Comparison of ENCODE assay signal across 8 cellular contexts in genomic region chr17:29590979-29591736, GRCh38. TPM values are rescaled to one million over a fixed set of nuclear protein-coding genes. Genes with fewer than 3 reads are reported as not detected.
DNase-seq lines count a peak whose midpoint lies in the region; ATAC-seq, FAIRE-seq and TF ChIP-seq lines count a peak whose summit lies in the region.

No MANE protein-coding gene starts in this region.

- H3K9me1 ChIP-seq in keratinocyte (ENCODE audit: control insufficient read depth, extremely low read depth, insufficient read depth, low read length) = peaks cover 4% of the 10 kb centered on the region

- TF ChIP-seq CTCF in Peyer's patch (IDR thresholded peaks at IDR 0.05) (no peak), brain (conservative IDR thresholded peaks at IDR 0.05) (no peak), keratinocyte (optimal IDR thresholded peaks at IDR 0.05 in 1 of 3, IDR thresholded peaks at IDR 0.05 in 1 of 3, conservative IDR thresholded peaks at IDR 0.05 in 1 of 3; ENCODE audit: extremely low read depth in 1 of 3, insufficient read depth in 2 of 3, low read length in 3 of 3) (no peak)

- H3K9me3 ChIP-seq in HAP-1 (no peaks in the 10 kb centered on the region), Peyer's patch (no peaks in the 10 kb centered on the region), keratinocyte (ENCODE audit: control insufficient read depth, low read depth, low read length) (no peaks in the 10 kb centered on the region)

- peak overlapping the region; percentile 71 for H3K9ac ChIP-seq in keratinocyte (ENCODE audit: control insufficient read depth, extremely low read depth, insufficient read depth, low read length)

- dilution Hi-C loops in keratinocyte (cut with MboI; ENCODE audit: extremely low pct_ligation_motif_present, low sequenced_read_pairs) = no loop called here

- in situ Hi-C loops in HAP-1 (cut with MboI; ENCODE audit: low sequenced_read_pairs) = no loop called here

- H3K9me3 Mint-ChIP-seq in brain = no peaks in the 10 kb centered on the region

- no peak for TF ChIP-seq POLR2A in Peyer's patch (IDR thresholded peaks at IDR 0.05)

- H3K27ac ChIP-seq in Peyer's patch (peak overlapping the region; percentile 19 to 90 (median 83)), keratinocyte (ENCODE audit: control insufficient read depth, insufficient read depth, low read length) (peak overlapping the region; percentile 68)

- H3K4me2 ChIP-seq in keratinocyte (ENCODE audit: control insufficient read depth, extremely low read depth, insufficient read depth, low read depth, low read length) = peak overlapping the region; percentile 88

- DNase-seq in AML-193 (lab: John Stamatoyannopoulos, UW) = peak; percentile 51 to 63
- DNase-seq in HAP-1 (ENCODE audit: low spot score in 2 of 2) = peak; percentile 65 to 80
- peak in 2 of 3 donors; percentile 53 to 68 for DNase-seq in Peyer's patch
- DNase-seq in keratinocyte (ENCODE audit: low read depth, low spot score) = no peak
- peak; percentile 51 to 55 for DNase-seq in stimulated activated CD4-positive, alpha-beta T cell treated with anti-CD3 and anti-CD28 coated beads, Interleukin-4, amount 100 ng/mL, for 4 hours
- no peak for DNase-seq in pons (ENCODE audit: low spot score)

- peak overlapping the region; percentile 85 to 92 (median 86) for H3K4me3 Mint-ChIP-seq in brain

- H3K27ac Mint-ChIP-seq in brain = peak overlapping the region; percentile 93 to 97 (median 94)

- peak overlapping the region; percentile 11 for H2AFZ ChIP-seq in keratinocyte (ENCODE audit: control insufficient read depth, low read length)

- H3K4me1 ChIP-seq in HAP-1 = peaks cover 38% of the 10 kb centered on the region
- peaks cover 9 to 58% (median 46%) of the 10 kb centered on the region in 4 donors for H3K4me1 ChIP-seq in Peyer's patch
- peaks cover 66% of the 10 kb centered on the region for H3K4me1 ChIP-seq in keratinocyte (ENCODE audit: control insufficient read depth, extremely low read depth, insufficient read depth, low read length)

- FAIRE-seq in keratinocyte (lab: Jason Lieb, UNC) = no peak

- H3K27me3 Mint-ChIP-seq in brain = peaks cover 8% of the 10 kb centered on the region

- H3K36me3 Mint-ChIP-seq in brain = no peaks in the 10 kb centered on the region

- H4K20me1 ChIP-seq in keratinocyte (ENCODE audit: control insufficient read depth, extremely low read depth, insufficient read depth, low read length) = peaks cover 11% of the 10 kb centered on the region

- H3K27me3 ChIP-seq in HAP-1 (ENCODE audit: low read depth) = no peaks in the 10 kb centered on the region
- no peaks in the 10 kb centered on the region for H3K27me3 ChIP-seq in Peyer's patch
- no peaks in the 10 kb centered on the region for H3K27me3 ChIP-seq in keratinocyte (ENCODE audit: control insufficient read depth, extremely low read depth, insufficient read depth, low read length)

- peaks cover 40% of the 10 kb centered on the region for H3K79me2 ChIP-seq in keratinocyte (ENCODE audit: control insufficient read depth, insufficient read depth, low read length)

- peaks cover 78% of the 10 kb centered on the region for H3K4me1 Mint-ChIP-seq in brain

- no peaks in the 10 kb centered on the region; the same call in 1 of the 2 replicates for H3K36me3 ChIP-seq in HAP-1 (replicated peaks)
- no peaks in the 10 kb centered on the region for H3K36me3 ChIP-seq in Peyer's patch
- no peaks in the 10 kb centered on the region for H3K36me3 ChIP-seq in keratinocyte (ENCODE audit: control insufficient read depth in 2 of 2, extremely low read depth in 1 of 2, insufficient read depth in 2 of 2, low read length in 2 of 2)

- peak overlapping the region; percentile 38 for H3K4me3 ChIP-seq in HAP-1
- peak overlapping the region; percentile 8 to 91 (median 26) for H3K4me3 ChIP-seq in Peyer's patch
- peak overlapping the region in 2 of 3 experiments; percentile 25 to 44 for H3K4me3 ChIP-seq in keratinocyte (ENCODE audit: control insufficient read depth in 2 of 3, extremely low read depth in 1 of 3, insufficient read depth in 2 of 3, low read depth in 1 of 3, low read length in 3 of 3)

- no peak for ATAC-seq in GM18861 (IDR thresholded peaks at IDR 0.05; ENCODE audit: unreplicated experiment)

RNA-seq across cellular contexts. Expression of gene GIT1, which starts 1.7 kb away (rescaled TPM):
- 10 to 100 TPM; 31.9 to 66.7 (median 52.6) TPM for total RNA-seq in Peyer's patch
- polyA plus RNA-seq in brain (ENCODE audit: insufficient read depth, low read depth, low replicate concordance) (94.7 TPM), keratinocyte (35.9 to 42.7 TPM (median 37.9 TPM) in 3 replicates)
- 34.5 TPM for polyA plus RNA-seq in keratinocyte (2011; ENCODE audit: low read depth)
- polyA plus RNA-seq in keratinocyte (2011; cell fraction: cytosol; rRNA removed) = 26.3 and 43.3 TPM in 2 replicates
- 55.9 and 64.8 TPM in 2 replicates for polyA plus RNA-seq in keratinocyte (2011; cell fraction: nucleus; rRNA removed)
- polyA plus RNA-seq in keratinocyte (2012; ENCODE audit: low replicate concordance) = 28.3 and 36.4 TPM in 2 replicates
- 43.0 to 93.0 TPM (median 49.5 TPM) in 3 replicates for polyA minus RNA-seq in keratinocyte
- polyA minus RNA-seq in keratinocyte (2011; cell fraction: cytosol; rRNA and poly(A)+ RNA removed) = 58.7 TPM
- 36.5 and 45.9 TPM in 2 replicates for polyA minus RNA-seq in keratinocyte (2011; cell fraction: nucleus; rRNA and poly(A)+ RNA removed)

RNA-seq across cellular contexts. Expression of gene ANKRD13B, which starts 1.8 kb away (rescaled TPM):
- total RNA-seq in Peyer's patch = 10 to 100 TPM in 1 of 4 donors, 1 to 10 TPM in 3; 4.2 to 14.9 (median 8.3) TPM
- polyA plus RNA-seq in brain (ENCODE audit: insufficient read depth, low read depth, low replicate concordance) (28.2 TPM), keratinocyte (3.7 to 6.5 TPM (median 5.0 TPM) in 3 replicates)
- polyA plus RNA-seq in keratinocyte (2011; ENCODE audit: low read depth) = 3.7 TPM
- 2.8 and 5.7 TPM in 2 replicates for polyA plus RNA-seq in keratinocyte (2011; cell fraction: cytosol; rRNA removed)
- 13.0 and 14.3 TPM in 2 replicates for polyA plus RNA-seq in keratinocyte (2011; cell fraction: nucleus; rRNA removed)
- 6.7 and 7.8 TPM in 2 replicates for polyA plus RNA-seq in keratinocyte (2012; ENCODE audit: low replicate concordance)
- 4.8 to 12.7 TPM (median 5.3 TPM) in 3 replicates for polyA minus RNA-seq in keratinocyte
- 12.9 TPM for polyA minus RNA-seq in keratinocyte (2011; cell fraction: cytosol; rRNA and poly(A)+ RNA removed)
- 6.2 and 9.9 TPM in 2 replicates for polyA minus RNA-seq in keratinocyte (2011; cell fraction: nucleus; rRNA and poly(A)+ RNA removed)

RNA-seq across cellular contexts. Expression of gene TP53I13, which starts 22.7 kb away (rescaled TPM):
- total RNA-seq in Peyer's patch = 100 to 1,000 TPM in 2 of 4 donors, 10 to 100 TPM in 2; 86.6 to 204 (median 139) TPM
- polyA plus RNA-seq in brain (ENCODE audit: insufficient read depth, low read depth, low replicate concordance) = 34.4 TPM
- 11.9 to 34.7 TPM (median 14.5 TPM) in 3 replicates for polyA plus RNA-seq in keratinocyte
- polyA plus RNA-seq in keratinocyte (2011; ENCODE audit: low read depth) = 4.4 TPM
- 5.8 and 16.5 TPM in 2 replicates for polyA plus RNA-seq in keratinocyte (2011; cell fraction: cytosol; rRNA removed)
- polyA plus RNA-seq in keratinocyte (2011; cell fraction: nucleus; rRNA removed) = 71.4 and 101 TPM in 2 replicates
- polyA plus RNA-seq in keratinocyte (2012; ENCODE audit: low replicate concordance) = 17.7 and 24.8 TPM in 2 replicates
- 10.9 to 22.2 TPM (median 13.1 TPM) in 3 replicates for polyA minus RNA-seq in keratinocyte
- polyA minus RNA-seq in keratinocyte (2011; cell fraction: cytosol; rRNA and poly(A)+ RNA removed) = 39.5 TPM
- polyA minus RNA-seq in keratinocyte (2011; cell fraction: nucleus; rRNA and poly(A)+ RNA removed) = 21.7 and 26.6 TPM in 2 replicates

RNA-seq across cellular contexts. Expression of gene ABHD15, which starts 24.3 kb away (rescaled TPM):
- total RNA-seq in Peyer's patch = 10 to 100 TPM; 19.0 to 41.2 (median 32.2) TPM
- polyA plus RNA-seq in brain (ENCODE audit: insufficient read depth, low read depth, low replicate concordance) (3.8 TPM), keratinocyte (6.2 to 6.9 TPM (median 6.8 TPM) in 3 replicates)
- 1.5 TPM for polyA plus RNA-seq in keratinocyte (2011; ENCODE audit: low read depth)
- 5.3 and 5.5 TPM in 2 replicates for polyA plus RNA-seq in keratinocyte (2011; cell fraction: cytosol; rRNA removed)
- 11.2 and 11.7 TPM in 2 replicates for polyA plus RNA-seq in keratinocyte (2011; cell fraction: nucleus; rRNA removed)
- polyA plus RNA-seq in keratinocyte (2012; ENCODE audit: low replicate concordance) = 2.8 and 7.5 TPM in 2 replicates
- 9.9 to 13.5 TPM (median 13.0 TPM) in 3 replicates for polyA minus RNA-seq in keratinocyte
- polyA minus RNA-seq in keratinocyte (2011; cell fraction: cytosol; rRNA and poly(A)+ RNA removed) = 12.3 TPM
- 12.8 and 13.8 TPM in 2 replicates for polyA minus RNA-seq in keratinocyte (2011; cell fraction: nucleus; rRNA and poly(A)+ RNA removed)

RNA-seq across cellular contexts. Expression of gene CORO6, which starts 31.6 kb away (rescaled TPM):
- 10 to 100 TPM in 3 of 4 donors, 1 to 10 TPM in 1; 4.0 to 28.9 (median 19.9) TPM for total RNA-seq in Peyer's patch
- polyA plus RNA-seq in brain (ENCODE audit: insufficient read depth, low read depth, low replicate concordance) (1.7 TPM), keratinocyte (20.5 to 50.9 TPM (median 28.8 TPM) in 3 replicates)
- 6.6 TPM for polyA plus RNA-seq in keratinocyte (2011; ENCODE audit: low read depth)
- polyA plus RNA-seq in keratinocyte (2011; cell fraction: cytosol; rRNA removed) = 9.2 and 10.8 TPM in 2 replicates
- polyA plus RNA-seq in keratinocyte (2011; cell fraction: nucleus; rRNA removed) = 191 and 224 TPM in 2 replicates
- 14.6 and 16.8 TPM in 2 replicates for polyA plus RNA-seq in keratinocyte (2012; ENCODE audit: low replicate concordance)
- polyA minus RNA-seq in keratinocyte = 34.8 to 68.4 TPM (median 42.9 TPM) in 3 replicates
- 17.6 TPM for polyA minus RNA-seq in keratinocyte (2011; cell fraction: cytosol; rRNA and poly(A)+ RNA removed)
- 35.6 and 40.7 TPM in 2 replicates for polyA minus RNA-seq in keratinocyte (2011; cell fraction: nucleus; rRNA and poly(A)+ RNA removed)

Comparison
In these comparisons a context has a peak if more than half of its experiments do, and no peak if none do; other contexts are left out.
1. DNase-seq: peak in AML-193 (2 of 2), HAP-1 (2 of 2), Peyer's patch (2 of 3) and stimulated activated CD4-positive, alpha-beta T cell treated with anti-CD3 and anti-CD28 coated beads, Interleukin-4, amount 100 ng/mL, for 4 hours (2 of 2); none in keratinocyte (single experiment) and pons (single experiment).
2. Peak in every context shown above with its lines, with median percentiles within 50 percentile points of each other: H3K4me3 ChIP-seq.